Comparison of ENCODE assay signal across 2 cellular contexts in the genomic region with DNA sequence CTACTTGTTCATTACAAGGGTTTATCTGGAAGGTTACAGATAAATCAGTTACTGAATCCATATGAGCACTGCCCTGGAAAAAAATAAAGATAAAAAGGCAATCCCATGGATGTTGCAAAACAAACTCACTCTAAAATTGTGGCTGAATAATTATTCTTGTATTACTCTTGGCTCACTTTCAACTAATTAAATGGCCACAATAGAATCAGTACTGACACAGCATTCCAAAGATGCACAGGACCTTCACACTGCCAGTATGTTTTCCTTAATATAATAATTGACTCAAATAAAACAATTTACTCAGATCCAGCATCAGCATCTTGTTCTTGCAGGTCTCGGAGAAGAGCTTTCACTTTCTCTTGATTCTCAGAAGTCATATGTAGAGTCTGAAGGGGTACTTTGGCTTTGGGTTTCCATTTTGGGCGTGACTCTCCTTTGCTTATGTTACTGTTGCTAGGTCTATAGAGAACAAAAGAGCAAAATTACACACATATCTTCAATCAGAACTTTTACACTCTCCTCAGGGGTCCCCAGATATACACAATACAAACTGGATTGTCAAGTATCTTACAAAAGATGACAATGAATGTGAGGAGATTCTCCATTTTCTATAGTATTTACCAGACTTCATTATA.
TF ChIP-seq lines count a peak whose summit lies in the region.

No MANE protein-coding gene starts in this region.

TF ChIP-seq in SK-N-SH treated with all-trans-retinoic acid at 6 μM for 48 hours, 23 proteins besides CTCF, POLR2A, EP300 and RAD21:
- TF ChIP-seq TSHZ2 (CRISPR knock-in tag; IDR thresholded peaks at IDR 0.05) (0 out of 2 replicates have a peak, but pooled peaks have one; percentile 14), ZC3H10 (CRISPR knock-in tag; IDR thresholded peaks at IDR 0.05) (no peak)

TF ChIP-seq in SK-N-SH, 30 proteins besides CTCF, POLR2A, EP300 and RAD21 (continued from another document):
- TF ChIP-seq, protein P1, sequence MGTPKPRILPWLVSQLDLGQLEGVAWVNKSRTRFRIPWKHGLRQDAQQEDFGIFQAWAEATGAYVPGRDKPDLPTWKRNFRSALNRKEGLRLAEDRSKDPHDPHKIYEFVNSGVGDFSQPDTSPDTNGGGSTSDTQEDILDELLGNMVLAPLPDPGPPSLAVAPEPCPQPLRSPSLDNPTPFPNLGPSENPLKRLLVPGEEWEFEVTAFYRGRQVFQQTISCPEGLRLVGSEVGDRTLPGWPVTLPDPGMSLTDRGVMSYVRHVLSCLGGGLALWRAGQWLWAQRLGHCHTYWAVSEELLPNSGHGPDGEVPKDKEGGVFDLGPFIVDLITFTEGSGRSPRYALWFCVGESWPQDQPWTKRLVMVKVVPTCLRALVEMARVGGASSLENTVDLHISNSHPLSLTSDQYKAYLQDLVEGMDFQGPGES (IDR thresholded peaks at IDR 0.05; ENCODE audit: low read depth, low read length): no peak
- TF ChIP-seq ELF1 (IDR thresholded peaks at IDR 0.05) (no peak), FOXM1 (IDR thresholded peaks at IDR 0.05; ENCODE audit: low read depth) (no peak), GATA2 (CRISPR knock-in tag; IDR thresholded peaks at IDR 0.05) (no peak)
- TF ChIP-seq, protein P2, sequence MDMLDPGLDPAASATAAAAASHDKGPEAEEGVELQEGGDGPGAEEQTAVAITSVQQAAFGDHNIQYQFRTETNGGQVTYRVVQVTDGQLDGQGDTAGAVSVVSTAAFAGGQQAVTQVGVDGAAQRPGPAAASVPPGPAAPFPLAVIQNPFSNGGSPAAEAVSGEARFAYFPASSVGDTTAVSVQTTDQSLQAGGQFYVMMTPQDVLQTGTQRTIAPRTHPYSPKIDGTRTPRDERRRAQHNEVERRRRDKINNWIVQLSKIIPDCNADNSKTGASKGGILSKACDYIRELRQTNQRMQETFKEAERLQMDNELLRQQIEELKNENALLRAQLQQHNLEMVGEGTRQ (IDR thresholded peaks at IDR 0.05; ENCODE audit: borderline replicate concordance, low read depth, low read length): no peak
- TF ChIP-seq, protein P3, sequence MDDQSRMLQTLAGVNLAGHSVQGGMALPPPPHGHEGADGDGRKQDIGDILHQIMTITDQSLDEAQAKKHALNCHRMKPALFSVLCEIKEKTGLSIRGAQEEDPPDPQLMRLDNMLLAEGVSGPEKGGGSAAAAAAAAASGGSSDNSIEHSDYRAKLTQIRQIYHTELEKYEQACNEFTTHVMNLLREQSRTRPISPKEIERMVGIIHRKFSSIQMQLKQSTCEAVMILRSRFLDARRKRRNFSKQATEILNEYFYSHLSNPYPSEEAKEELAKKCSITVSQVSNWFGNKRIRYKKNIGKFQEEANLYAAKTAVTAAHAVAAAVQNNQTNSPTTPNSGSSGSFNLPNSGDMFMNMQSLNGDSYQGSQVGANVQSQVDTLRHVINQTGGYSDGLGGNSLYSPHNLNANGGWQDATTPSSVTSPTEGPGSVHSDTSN (IDR thresholded peaks at IDR 0.05): no peak
